ENCODE assay signal across 18 cellular contexts in genomic region chr2:130967020-130967495, GRCh38.
DNase-seq lines count a peak whose midpoint lies in the region; ATAC-seq, FAIRE-seq and TF ChIP-seq lines count a peak whose summit lies in the region.
"Had no signal": no experiment of that assay in that cellular context is flagged by ENCODE, and none has a peak within 500 bp of the region (broad histone marks: within the 10 kb centered on the region; RNA-seq: fewer than 3 reads in every experiment).

No MANE protein-coding gene starts in this region.

- no peaks in the 10 kb centered on the region for H3K4me1 ChIP-seq in HepG2 (ENCODE audit: insufficient read depth, low read length)
- peaks cover 0 to 6% (median 0%) of the 10 kb centered on the region in 4 donors for H3K4me1 ChIP-seq in right lobe of liver
- peaks cover 22 to 43% (median 27%) of the 10 kb centered on the region in 4 experiments for H3K4me1 ChIP-seq in H1 (replicated peaks in 1 of 4; ENCODE audit: control insufficient read depth in 3 of 4, insufficient read depth in 4 of 4, low read length in 3 of 4)

- H4K8ac ChIP-seq in H1 (ENCODE audit: extremely low read depth, insufficient read depth, low read length): no peak overlapping the region; the same call in 1 of the 2 replicates

- H2BK120ac ChIP-seq in H1 (replicated peaks; ENCODE audit: low read depth, low read length): peak overlapping the region; percentile 88

- peak overlapping the region; percentile 46; the same call in 1 of the 2 replicates for H2BK5ac ChIP-seq in H1 (ENCODE audit: low read depth, low read length)

- no peak overlapping the region for H2BK20ac ChIP-seq in H1 (ENCODE audit: low read length)

- CTCF ChIA-PET in HepG2 (lab: Yijun Ruan, JAX; ENCODE audit: low intra/inter-chr PET ratio, low total read pairs) (no interaction called here), H1 (lab: Charles Lee; ENCODE audit: partially characterized antibody) (interaction anchor here (0.5 to 3.4 kb wide), 12 partner anchors 9 to 168 kb away, joined by 3 to 16 read pairs (median 4); no protein-coding TSS in a partner anchor)

- TF ChIP-seq POLR2A in HepG2 (IDR thresholded peaks at IDR 0.05; ENCODE audit: insufficient read depth in 1 of 2, low read depth in 2 of 2, low read length in 2 of 2) (no peak), right lobe of liver (IDR thresholded peaks at IDR 0.05) (no peak), H1 (IDR thresholded peaks at IDR 0.05; ENCODE audit: control extremely low read depth in 1 of 2, low read depth in 2 of 2, low read length in 2 of 2) (no peak)

- no peak overlapping the region for H3K23ac ChIP-seq in H1 (ENCODE audit: insufficient read length)

- H3K36me3 ChIP-seq in HepG2 (replicated peaks in 1 of 2; ENCODE audit: control insufficient read depth in 1 of 2, insufficient read depth in 2 of 2, low read length in 2 of 2): no peaks in the 10 kb centered on the region
- no peaks in the 10 kb centered on the region for H3K36me3 ChIP-seq in right lobe of liver
- no peaks in the 10 kb centered on the region; a peak in 1 of 8 replicates for H3K36me3 ChIP-seq in H1 (ENCODE audit: control insufficient read depth in 2 of 4, insufficient read depth in 4 of 4, low read length in 3 of 4)

- H3K56ac ChIP-seq in H1 (replicated peaks; ENCODE audit: insufficient read length, low read depth, low read length): no peak overlapping the region

- ATAC-seq in HepG2: no peak
- no peak for ATAC-seq in right lobe of liver
- ATAC-seq: GM12878 had no signal

- peak overlapping the region; percentile 88; the same call in 1 of the 2 replicates for H2BK12ac ChIP-seq in H1 (ENCODE audit: low read depth, low read length)

- no peak for TF ChIP-seq RAD21 in HepG2 (CRISPR knock-in tag; IDR thresholded peaks at IDR 0.05)
- no peak for TF ChIP-seq RAD21 in H1 (IDR thresholded peaks at IDR 0.05 in 1 of 2, conservative IDR thresholded peaks at IDR 0.05 in 1 of 2; ENCODE audit: low read depth in 2 of 2, low read length in 2 of 2)

- H3K27ac ChIP-seq in HepG2 (ENCODE audit: extremely low read length, insufficient read depth, low read length) (no peak overlapping the region), right lobe of liver (no peak overlapping the region), H1 (ENCODE audit: low read depth, low read length) (no peak overlapping the region)

- H3K18ac ChIP-seq in H1 (ENCODE audit: extremely low read depth, low read length): no peak overlapping the region

- no peak overlapping the region for H2BK15ac ChIP-seq in H1 (ENCODE audit: low read length)

- no peak overlapping the region for H2AFZ ChIP-seq in HepG2 (ENCODE audit: low read length)
- peak overlapping the region; percentile 9; the same call in 1 of the 2 replicates for H2AFZ ChIP-seq in H1 (ENCODE audit: low read length)

- no TSS peak for BruUV-seq in HepG2 (replicated peaks; lab: Mats Ljungman, UMichigan)

- H3K27ac Mint-ChIP-seq in neural crest cell (ENCODE audit: unreplicated experiment): peak overlapping the region; percentile 80
- H3K27ac Mint-ChIP-seq: IgD-negative memory B cell had no signal

- TF ChIP-seq EP300 in HepG2 (IDR thresholded peaks at IDR 0.05; ENCODE audit: low read depth in 2 of 2, low read length in 2 of 2): no peak
- no peak for TF ChIP-seq EP300 in HepG2 (CRISPR knock-in tag; IDR thresholded peaks at IDR 0.05; ENCODE audit: borderline replicate concordance)
- no peak for TF ChIP-seq EP300 in H1 (IDR thresholded peaks at IDR 0.05; ENCODE audit: borderline replicate concordance in 1 of 2, low read depth in 2 of 2, low read length in 2 of 2)

- DNase-seq in HepG2 (ENCODE audit: low spot score) (no peak), right lobe of liver (no peak), H1 (ENCODE audit: low read depth in 1 of 2, low spot score in 2 of 2) (no peak), neural crest cell (ENCODE audit: low read depth, low spot score) (no peak), iPS-NIHi11 (ENCODE audit: low spot score) (no peak), AG20443 (ENCODE audit: low spot score) (no peak), SIG-M5 (lab: John Stamatoyannopoulos, UW) (no peak), D721Med (ENCODE audit: insufficient read length, low spot score) (no peak)
- DNase-seq: 8988T, C1 segment of cervical spinal cord, DMS 273 treated with DMSO at 0.1 percent for 48 hours, GDM1, NCI-H187 treated with DMSO at 0.1 percent for 48 hours, NCI-H345, NCI-H526 treated with DMSO at 0.1 percent for 48 hours, SHP77 treated with DMSO at 0.1 percent for 48 hours had no signal

- H3K27me3 ChIP-seq in HepG2 (ENCODE audit: control insufficient read depth in 1 of 2, insufficient read depth in 2 of 2, low read length in 2 of 2) (peaks cover 14 to 51% of the 10 kb centered on the region in 2 experiments; a peak in 4 of 5 replicates), right lobe of liver (peaks cover 0 to 10% of the 10 kb centered on the region in 2 donors), H1 (replicated peaks in 1 of 4; ENCODE audit: control insufficient read depth in 3 of 4, extremely low read depth in 1 of 4, insufficient read depth in 3 of 4, low read length in 3 of 4) (peaks cover 20 to 43% (median 38%) of the 10 kb centered on the region in 4 experiments)

- H3K9me3 Mint-ChIP-seq in neural crest cell: no peaks in the 10 kb centered on the region
- H3K9me3 Mint-ChIP-seq: IgD-negative memory B cell had no signal

- in situ Hi-C loops in HepG2 (cut with HindIII; ENCODE audit: extremely low pct_ligation_motif_present, low pct_unique_long_range_greater_than_20kb): no loop called here

- H3K4me3 Mint-ChIP-seq in neural crest cell: peak overlapping the region; percentile 32
- H3K4me3 Mint-ChIP-seq: IgD-negative memory B cell had no signal

- POLR2A ChIA-PET in HepG2 (lab: Yijun Ruan, JAX): no interaction called here
- POLR2A ChIA-PET in H1 (lab: Charles Lee; ENCODE audit: partially characterized antibody): no interaction called here

- H4K5ac ChIP-seq in H1 (ENCODE audit: insufficient read length, low read depth, low read length): no peak overlapping the region

- TF ChIP-seq CTCF in HepG2 (CRISPR knock-in tag; IDR thresholded peaks at IDR 0.05): no peak
- no peak for TF ChIP-seq CTCF in right lobe of liver (IDR thresholded peaks at IDR 0.05)
- TF ChIP-seq CTCF in H1 (IDR thresholded peaks at IDR 0.05; ENCODE audit: control extremely low read depth in 1 of 3, insufficient read depth in 1 of 3, low read depth in 1 of 3, low read length in 3 of 3): no peak
- TF ChIP-seq CTCF in neural crest cell (conservative IDR thresholded peaks at IDR 0.05): no peak
- no peak for TF ChIP-seq CTCF in D721Med (IDR thresholded peaks at IDR 0.05; ENCODE audit: insufficient read depth, missing control alignments)

- H3K9me3 ChIP-seq in HepG2 (ENCODE audit: low read length) (no peaks in the 10 kb centered on the region), right lobe of liver (no peaks in the 10 kb centered on the region), H1 (ENCODE audit: insufficient read depth in 2 of 2, low read depth in 1 of 2, low read length in 1 of 2) (no peaks in the 10 kb centered on the region)

- H3K9ac ChIP-seq in HepG2 (ENCODE audit: insufficient read depth, low read depth, low read length): no peak overlapping the region
- peak overlapping the region in 1 of 4 experiments; percentile 30; a peak in 1 of 7 replicates for H3K9ac ChIP-seq in H1 (replicated peaks in 1 of 4; ENCODE audit: extremely low read depth in 1 of 4, low read depth in 3 of 4, low read length in 3 of 4)

- no peaks in the 10 kb centered on the region for H3K36me3 Mint-ChIP-seq in neural crest cell (ENCODE audit: low read depth)
- H3K36me3 Mint-ChIP-seq: IgD-negative memory B cell had no signal

- peaks cover 9% of the 10 kb centered on the region; the same call in 1 of the 2 replicates for H3K23me2 ChIP-seq in H1 (ENCODE audit: low read depth, low read length)

- no peaks in the 10 kb centered on the region for H3K79me2 ChIP-seq in HepG2 (ENCODE audit: insufficient read depth, low read length)
- no peaks in the 10 kb centered on the region for H3K79me2 ChIP-seq in H1 (ENCODE audit: control insufficient read depth in 1 of 2, insufficient read depth in 2 of 2, low read length in 2 of 2)

- no peak overlapping the region for H3K14ac ChIP-seq in H1 (ENCODE audit: insufficient read length)

- peaks cover 51% of the 10 kb centered on the region for H3K27me3 Mint-ChIP-seq in neural crest cell (ENCODE audit: low read depth)

- intact Hi-C loops in HepG2 (cut with micrococcal nuclease; ENCODE audit: unreplicated experiment) (no loop called here), right lobe of liver (cut with DNase I) (no loop called here)

- H3K4me2 ChIP-seq in HepG2 (ENCODE audit: low read depth, low read length): no peak overlapping the region
- peak overlapping the region; percentile 51 to 58 for H3K4me2 ChIP-seq in H1 (ENCODE audit: insufficient read depth in 1 of 2, low read depth in 2 of 2, low read length in 2 of 2)

- peaks cover 30% of the 10 kb centered on the region for H3K4me1 Mint-ChIP-seq in neural crest cell

- no peak overlapping the region for H2AK5ac ChIP-seq in H1 (ENCODE audit: low read depth, low read length)

- 21% methylated on average over 10 of the region's 10 CpGs for WGBS in HepG2 (ENCODE audit: low lambda C conversion rate)
- 49% methylated on average over 8 of the region's 10 CpGs for WGBS in right lobe of liver (ENCODE audit: insufficient coverage, low coverage, low lambda C conversion rate, missing lambda C conversion rate)
- WGBS in H1 (ENCODE audit: extremely low coverage in 1 of 2, insufficient coverage in 1 of 2, insufficient read length in 1 of 2, insufficient replicate concordance in 2 of 2, low coverage in 1 of 2, low lambda C conversion rate in 2 of 2, missing lambda C conversion rate in 1 of 2), 2 experiments: 44% methylated on average over 10 of the region's 10 CpGs; no CpG with 5 or more reads in 1 of the 2 experiments

- no peak for FAIRE-seq in HepG2 (lab: Jason Lieb, UNC)
- peak; percentile 63 for FAIRE-seq in H1 (lab: Jason Lieb, UNC)
- FAIRE-seq in D721Med (lab: Jason Lieb, UNC): no peak
- FAIRE-seq: GM12878 had no signal

- H4K20me1 ChIP-seq in HepG2 (ENCODE audit: insufficient read depth, low read length) (no peaks in the 10 kb centered on the region), H1 (replicated peaks in 1 of 2; ENCODE audit: control insufficient read depth in 1 of 2, insufficient read depth in 2 of 2, low read length in 2 of 2) (peaks cover 0 to 3% of the 10 kb centered on the region in 2 experiments)

- H3K4me3 ChIP-seq in HepG2 (replicated peaks in 1 of 3; ENCODE audit: insufficient read depth in 1 of 3, low read depth in 2 of 3, low read length in 3 of 3) (no peak overlapping the region), right lobe of liver (no peak overlapping the region), H1 (ENCODE audit: extremely low read depth in 1 of 4, insufficient read depth in 2 of 4, low read depth in 3 of 4, low read length in 4 of 4) (peak overlapping the region in 1 of 4 experiments; percentile 21; a peak in 2 of 8 replicates)
- H3K4me3 ChIP-seq: GM12878 had no signal

- no peaks in the 10 kb centered on the region for H3K79me1 ChIP-seq in H1 (ENCODE audit: low read depth, low read length)

- H4K91ac ChIP-seq in H1 (replicated peaks; ENCODE audit: insufficient read length, low read length): peak overlapping the region; percentile 33

- H3K4ac ChIP-seq in H1 (replicated peaks; ENCODE audit: insufficient read length, low read depth, low read length): peak overlapping the region; percentile 32

TF ChIP-seq in H1, 55 proteins besides CTCF, POLR2A, EP300 and RAD21 (continues in another document):
- TF ChIP-seq RNF2 (IDR thresholded peaks at IDR 0.05; ENCODE audit: borderline replicate concordance, low read depth, low read length, missing control alignments, poor library complexity, severe bottlenecking): no peak

Comparison
In these comparisons a context has a peak if more than half of its experiments do, and no peak if none do; other contexts are left out.
1. Of the 41 proteins assayed by ChIP-seq in both HepG2 and H1: peak only in HepG2: MAFK; only in H1: none; in both: none; in neither: 39; mixed calls (peak in some experiments, not most) for 1.